ENCODE assay signal across 8 cellular contexts in genomic region chr14:77320238-77320935, GRCh38.
DNase-seq lines count a peak whose midpoint lies in the region; ATAC-seq and TF ChIP-seq lines count a peak whose summit lies in the region.

Gene POMT2 (minus strand): TSS chr14:77320883. CDS start chr14:77320681, 202 bp downstream.

- peak within 1 kb of the TSS; percentile 95 for H3K4me3 Mint-ChIP-seq in central memory CD8-positive, alpha-beta T cell

- no peak for DNase-seq in AG09309 (ENCODE audit: low read depth)
- peak; percentile 94 for DNase-seq in NCI-H345 (lab: John Stamatoyannopoulos, UW)
- peak; percentile 82 for DNase-seq in activated CD4-positive, CD25-positive, alpha-beta regulatory T cell treated with anti-CD3 and anti-CD28 coated beads, Interleukin-2, amount 50 U/mL, for 16 hours (ENCODE audit: low read depth, low spot score)
- DNase-seq in central memory CD8-positive, alpha-beta T cell (ENCODE audit: low spot score in 2 of 2): peak; percentile 88 to 91
- DNase-seq in iris pigment epithelial cell (ENCODE audit: low read depth): peak; percentile 86
- peak; percentile 82 to 88 (median 88) for DNase-seq in stimulated activated CD4-positive, alpha-beta T cell treated with anti-CD3 and anti-CD28 coated beads, Interleukin-12 subunit alpha, Interleukin-12 subunit beta, amount 100 ng/mL, for 48 hours (ENCODE audit: low read depth in 2 of 3, low spot score in 1 of 3)

- ATAC-seq in GM18907 (IDR thresholded peaks at IDR 0.05; ENCODE audit: unreplicated experiment) (peak; percentile 77), HG03159 (IDR thresholded peaks at IDR 0.05; ENCODE audit: unreplicated experiment) (peak; percentile 67)
- ATAC-seq in central memory CD8-positive, alpha-beta T cell (replicated peaks; ENCODE audit: extremely low read depth, poor library complexity, severe bottlenecking): peak; percentile 59

- peak; percentile 13 for TF ChIP-seq CTCF in AG09309 (IDR thresholded peaks at IDR 0.05; ENCODE audit: control insufficient read depth, insufficient read depth, low read depth, low read length, missing control alignments)

- H3K36me3 Mint-ChIP-seq in central memory CD8-positive, alpha-beta T cell (ENCODE audit: insufficient read depth): peaks cover 6% of the 10 kb centered on the region

- H3K27ac Mint-ChIP-seq in central memory CD8-positive, alpha-beta T cell (ENCODE audit: low read depth): peak within 1 kb of the TSS; percentile 96

- no peaks in the 10 kb centered on the region for H3K27me3 Mint-ChIP-seq in central memory CD8-positive, alpha-beta T cell

- H3K9me3 Mint-ChIP-seq in central memory CD8-positive, alpha-beta T cell: no peaks in the 10 kb centered on the region

- H3K4me1 Mint-ChIP-seq in central memory CD8-positive, alpha-beta T cell: peaks cover 14% of the 10 kb centered on the region

- H3K4me3 ChIP-seq in AG09309 (ENCODE audit: control insufficient read depth, low read depth, low read length): peak within 1 kb of the TSS; percentile 68
